In the genomic region with DNA sequence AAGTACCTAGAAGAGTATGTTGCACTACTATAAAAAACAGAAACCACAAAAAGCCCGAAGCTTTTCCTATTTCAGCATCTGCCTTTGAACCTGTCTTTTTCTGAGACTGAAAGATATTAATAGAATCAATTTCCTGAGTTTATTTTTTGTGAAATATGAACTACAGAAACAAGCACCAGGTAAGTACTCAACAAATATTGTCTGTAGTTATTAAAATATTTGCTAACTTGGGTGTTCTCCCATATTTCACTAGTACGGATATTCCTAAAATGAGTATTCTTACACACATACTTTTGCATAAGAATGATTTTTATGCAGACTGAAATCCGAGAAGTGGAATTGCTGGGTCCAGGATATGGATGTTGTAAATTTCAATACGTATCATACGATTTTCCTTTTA, we compare ENCODE assay signal across 25 cellular contexts.
"Had no signal": no experiment of that assay in that cellular context is flagged by ENCODE, and none has a peak within 500 bp of the region (broad histone marks: within the 10 kb centered on the region; RNA-seq: fewer than 3 reads in every experiment).

No MANE protein-coding gene starts in this region.

- H3K27ac Mint-ChIP-seq: dendritic cell treated with granulocyte-macrophage colony-stimulating factor and Interleukin-4, amounts not matched to agents 40 ng/mL and 50 ng/mL, for 4 days; effector memory CD8-positive, alpha-beta T cell; endodermal cell had no signal

- H3K4me1 ChIP-seq: colonic mucosa, esophagus muscularis mucosa, esophagus squamous epithelium, foreskin keratinocyte, gastrocnemius medialis, gastroesophageal sphincter, heart left ventricle, heart right ventricle had no signal

- ATAC-seq: effector memory CD8-positive, alpha-beta T cell; esophagus mucosa; foreskin keratinocyte; gastrocnemius medialis; gastroesophageal sphincter; heart left ventricle; heart right ventricle had no signal

- H3K36me3 ChIP-seq: colonic mucosa, esophagus muscularis mucosa, esophagus squamous epithelium, gastrocnemius medialis, gastroesophageal sphincter, heart left ventricle, heart right ventricle had no signal

- H3K27ac ChIP-seq: colonic mucosa, coronary artery, dorsolateral prefrontal cortex, epithelial cell of prostate, esophagus muscularis mucosa, esophagus squamous epithelium, foreskin keratinocyte, gastrocnemius medialis, gastroesophageal sphincter, heart left ventricle, heart right ventricle had no signal

- DNase-seq: colonic mucosa; cortex of kidney; dermis blood vessel endothelial cell; dorsolateral prefrontal cortex; effector CD4-positive, alpha-beta T cell; effector CD8-positive, alpha-beta T cell; effector memory CD4-positive, alpha-beta T cell; effector memory CD8-positive, alpha-beta T cell; endodermal cell; erythroblast; esophagus squamous epithelium; foreskin fibroblast; foreskin keratinocyte; foreskin melanocyte; gastrocnemius medialis; glutamatergic neuron; head of caudate nucleus; heart left ventricle; heart right ventricle had no signal

- H3K4me3 Mint-ChIP-seq: dendritic cell treated with granulocyte-macrophage colony-stimulating factor and Interleukin-4, amounts not matched to agents 40 ng/mL and 50 ng/mL, for 4 days; effector memory CD8-positive, alpha-beta T cell; endodermal cell had no signal

- H3K4me3 ChIP-seq: colonic mucosa, coronary artery, dorsolateral prefrontal cortex, esophagus muscularis mucosa, esophagus squamous epithelium, gastrocnemius medialis, gastroesophageal sphincter, heart left ventricle, heart right ventricle had no signal

- H3K27me3 ChIP-seq: colonic mucosa, dorsolateral prefrontal cortex, esophagus squamous epithelium, foreskin keratinocyte, gastrocnemius medialis, gastroesophageal sphincter, heart left ventricle, heart right ventricle had no signal

- H3K9me3 ChIP-seq: colonic mucosa, esophagus squamous epithelium, gastrocnemius medialis, gastroesophageal sphincter had no signal

- H3K27me3 Mint-ChIP-seq: dendritic cell treated with granulocyte-macrophage colony-stimulating factor and Interleukin-4, amounts not matched to agents 40 ng/mL and 50 ng/mL, for 4 days; effector memory CD8-positive, alpha-beta T cell had no signal

- H3K4me1 Mint-ChIP-seq: endodermal cell had no signal
